Comparison of ENCODE assay signal across 8 cellular contexts in genomic region chr17:73952498-73953205, GRCh38.
DNase-seq lines count a peak whose midpoint lies in the region; ATAC-seq lines count a peak whose summit lies in the region.

No MANE protein-coding gene starts in this region.

- DNase-seq in DMS153 (lab: John Stamatoyannopoulos, UW) (peak; percentile 46), NCI-H510A treated with DMSO at 0.1 percent for 48 hours (lab: John Stamatoyannopoulos, UW) (peak; percentile 56), iPS-NIHi11 (ENCODE audit: low spot score) (peak; percentile 80), NCI-H226 (no peak)
- peak; percentile 50 for DNase-seq in activated naive CD4-positive, alpha-beta T cell treated with anti-CD3 and anti-CD28 coated beads for 36 hours
- DNase-seq in stimulated activated CD4-positive, alpha-beta T cell treated with anti-CD3 and anti-CD28 coated beads, Interleukin-2, amount 100 ng/mL, for 48 hours, result peak; percentile 18 to 39

- ATAC-seq in HG03159 (IDR thresholded peaks at IDR 0.05; ENCODE audit: unreplicated experiment) (no peak), HG03469 (IDR thresholded peaks at IDR 0.05; ENCODE audit: unreplicated experiment) (no peak)

- CTCF ChIA-PET in activated naive CD4-positive, alpha-beta T cell treated with anti-CD3 and anti-CD28 coated beads for 36 hours (lab: Charles Lee), result no interaction called here

- H3K9me3 Mint-ChIP-seq in activated naive CD4-positive, alpha-beta T cell treated with anti-CD3 and anti-CD28 coated beads for 36 hours, result no peaks in the 10 kb centered on the region

- H3K27ac Mint-ChIP-seq in activated naive CD4-positive, alpha-beta T cell treated with anti-CD3 and anti-CD28 coated beads for 36 hours, result no peak overlapping the region

- intact Hi-C loops in activated naive CD4-positive, alpha-beta T cell treated with anti-CD3 and anti-CD28 coated beads for 36 hours (cut with micrococcal nuclease), result loop anchor here (5.0 to 10.0 kb wide), 4 partner anchors 80 to 358 kb away; no protein-coding TSS in a partner anchor

- H3K4me1 Mint-ChIP-seq in activated naive CD4-positive, alpha-beta T cell treated with anti-CD3 and anti-CD28 coated beads for 36 hours (ENCODE audit: low read depth), result peaks cover 3% of the 10 kb centered on the region

- peaks cover 9% of the 10 kb centered on the region for H3K27me3 Mint-ChIP-seq in activated naive CD4-positive, alpha-beta T cell treated with anti-CD3 and anti-CD28 coated beads for 36 hours (ENCODE audit: low read depth)

- no peaks in the 10 kb centered on the region for H3K36me3 Mint-ChIP-seq in activated naive CD4-positive, alpha-beta T cell treated with anti-CD3 and anti-CD28 coated beads for 36 hours (ENCODE audit: low read depth)

- no peak overlapping the region for H3K4me3 Mint-ChIP-seq in activated naive CD4-positive, alpha-beta T cell treated with anti-CD3 and anti-CD28 coated beads for 36 hours
